In the genomic region with DNA sequence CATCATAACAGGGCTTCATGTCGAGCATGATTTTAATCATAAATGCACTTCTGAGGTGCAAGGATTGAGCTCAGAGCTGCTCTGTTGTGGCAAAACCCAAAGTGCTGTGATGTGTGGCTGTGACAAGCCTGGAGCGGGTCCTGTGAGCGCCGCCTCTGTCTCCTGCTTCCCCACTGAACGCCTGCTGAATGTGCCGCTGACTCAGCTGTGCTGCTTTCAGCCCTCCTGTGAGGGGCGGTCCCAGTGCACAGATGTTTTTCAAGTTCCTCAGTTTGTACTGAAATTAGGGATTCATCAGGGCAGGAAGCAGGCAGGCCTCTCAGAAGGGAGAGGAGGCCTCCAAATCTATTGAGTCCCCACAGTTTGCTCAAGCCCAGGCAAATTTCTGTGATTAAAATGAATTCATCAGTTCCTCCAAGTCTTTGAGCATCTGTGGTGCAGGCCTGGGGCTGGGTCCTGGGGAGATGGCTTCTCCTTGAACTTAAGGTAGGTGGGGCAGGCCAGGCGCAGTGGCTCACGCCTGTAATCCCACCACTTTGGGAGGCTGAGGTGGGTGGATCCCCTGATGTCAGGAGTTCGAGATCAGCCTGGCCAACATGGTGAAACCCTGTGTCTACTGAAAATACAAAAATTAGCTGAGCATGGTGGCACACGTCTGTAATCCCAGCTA, we compare ENCODE assay signal across 9 cellular contexts. TPM values are rescaled to one million over a fixed set of nuclear protein-coding genes. Genes with fewer than 3 reads are reported as not detected.
DNase-seq lines count a peak whose midpoint lies in the region; ATAC-seq and TF ChIP-seq lines count a peak whose summit lies in the region.
"Had no signal": no experiment of that assay in that cellular context is flagged by ENCODE, and none has a peak within 500 bp of the region (broad histone marks: within the 10 kb centered on the region; RNA-seq: fewer than 3 reads in every experiment).

No MANE protein-coding gene starts in this region.

- H3K9me3 Mint-ChIP-seq in natural killer cell: no peaks in the 10 kb centered on the region

- peaks cover 4 to 16% (median 8%) of the 10 kb centered on the region in 11 experiments; a peak in 21 of 22 replicates for H3K36me3 ChIP-seq in BLaER1 treated with 17β-estradiol and CSF1 and Interleukin-3, amounts not matched to agents 10 nM and 100 nM
- H3K36me3 ChIP-seq in Loucy (ENCODE audit: insufficient read depth, low read length) (peaks cover 9% of the 10 kb centered on the region; the same call in 1 of the 2 replicates), breast epithelium (peaks cover 11% of the 10 kb centered on the region)

- peak overlapping the region; percentile 75 for H3K4me3 Mint-ChIP-seq in natural killer cell

- peak overlapping the region; percentile 27 to 85 (median 77) for H3K27ac ChIP-seq in BLaER1 treated with 17β-estradiol and CSF1 and Interleukin-3, amounts not matched to agents 10 nM and 100 nM
- H3K27ac ChIP-seq in breast epithelium: peak overlapping the region in 1 of 2 donors; percentile 52

- H3K27me3 ChIP-seq in BLaER1 treated with 17β-estradiol and CSF1 and Interleukin-3, amounts not matched to agents 10 nM and 100 nM: no peaks in the 10 kb centered on the region
- H3K27me3 ChIP-seq in Loucy (ENCODE audit: insufficient read depth, low read length, poor library complexity, severe bottlenecking) (no peaks in the 10 kb centered on the region), breast epithelium (no peaks in the 10 kb centered on the region)
- H3K27me3 ChIP-seq: body of pancreas had no signal

- peak overlapping the region; percentile 73 to 97 (median 86) for H3K4me2 ChIP-seq in BLaER1 treated with 17β-estradiol and CSF1 and Interleukin-3, amounts not matched to agents 10 nM and 100 nM
- peak overlapping the region; percentile 25 for H3K4me2 ChIP-seq in Loucy (ENCODE audit: low read depth, low read length, poor library complexity, severe bottlenecking)

- intact Hi-C loops in natural killer cell (cut with micrococcal nuclease) (loop anchor here (10.0 kb wide), 1 partner anchor 299 kb away; no protein-coding TSS in a partner anchor), breast epithelium (cut with DNase I; ENCODE audit: low total_unique reads) (loop anchor here (10.0 kb wide), 2 partner anchors 159 to 299 kb away; no protein-coding TSS in a partner anchor)

- H3K9ac ChIP-seq in BLaER1 treated with 17β-estradiol and CSF1 and Interleukin-3, amounts not matched to agents 10 nM and 100 nM: peak overlapping the region; percentile 42 to 74 (median 70); a peak in 21 of 22 replicates
- H3K9ac ChIP-seq in Loucy (ENCODE audit: low read depth, low read length, poor library complexity, severe bottlenecking): peak overlapping the region; percentile 45

- H3K27me3 Mint-ChIP-seq in natural killer cell (ENCODE audit: low read depth in 2 of 2): no peaks in the 10 kb centered on the region

- peak overlapping the region; percentile 99 for H3K27ac Mint-ChIP-seq in natural killer cell

- no peaks in the 10 kb centered on the region for H3K9me2 ChIP-seq in Loucy (replicated peaks; ENCODE audit: low read depth, low read length)

- DNase-seq in choroid plexus epithelial cell (ENCODE audit: low read depth) (peak; percentile 76), natural killer cell (peak; percentile 42), NCI-H146 (lab: John Stamatoyannopoulos, UW) (no peak), breast epithelium (ENCODE audit: low spot score in 2 of 2) (no peak), 8988T (no peak)

- TF ChIP-seq POLR2A in breast epithelium (IDR thresholded peaks at IDR 0.05): no peak

- H3K79me2 ChIP-seq in Loucy (ENCODE audit: insufficient read depth, low read length): peaks cover 42% of the 10 kb centered on the region

- no peaks in the 10 kb centered on the region for H3F3A ChIP-seq in Loucy (ENCODE audit: low read depth)

- peaks cover 0 to 8% (median 6%) of the 10 kb centered on the region in 11 experiments; a peak in 9 of 22 replicates for H3K9me3 ChIP-seq in BLaER1 treated with 17β-estradiol and CSF1 and Interleukin-3, amounts not matched to agents 10 nM and 100 nM (replicated peaks in 1 of 11)
- no peaks in the 10 kb centered on the region for H3K9me3 ChIP-seq in Loucy (ENCODE audit: insufficient read depth, low read depth, low read length)
- H3K9me3 ChIP-seq in breast epithelium: peaks cover 5 to 10% of the 10 kb centered on the region in 2 donors
- H3K9me3 ChIP-seq: body of pancreas had no signal

- H3K4me1 ChIP-seq in BLaER1 treated with 17β-estradiol and CSF1 and Interleukin-3, amounts not matched to agents 10 nM and 100 nM: peaks cover 82 to 90% (median 87%) of the 10 kb centered on the region in 10 experiments
- H3K4me1 ChIP-seq in Loucy (ENCODE audit: insufficient read depth, low read length, poor library complexity, severe bottlenecking): peaks cover 56% of the 10 kb centered on the region
- H3K4me1 ChIP-seq in breast epithelium: peaks cover 0 to 3% of the 10 kb centered on the region in 2 donors

- peaks cover 0 to 2% (median 0%) of the 10 kb centered on the region in 11 experiments; a peak in 3 of 22 replicates for H4K20me1 ChIP-seq in BLaER1 treated with 17β-estradiol and CSF1 and Interleukin-3, amounts not matched to agents 10 nM and 100 nM
- no peaks in the 10 kb centered on the region for H4K20me1 ChIP-seq in Loucy (ENCODE audit: insufficient read depth, low read length, poor library complexity, severe bottlenecking)

- peak overlapping the region in 3 of 10 experiments; percentile 14 to 43 (median 32); a peak in 4 of 20 replicates for H3K4me3 ChIP-seq in BLaER1 treated with 17β-estradiol and CSF1 and Interleukin-3, amounts not matched to agents 10 nM and 100 nM
- H3K4me3 ChIP-seq in Loucy (ENCODE audit: low read length, poor library complexity, severe bottlenecking) (no peak overlapping the region), choroid plexus epithelial cell (ENCODE audit: low read depth, low read length) (no peak overlapping the region), breast epithelium (no peak overlapping the region)
- H3K4me3 ChIP-seq: body of pancreas had no signal

- no peak overlapping the region for H2AFZ ChIP-seq in Loucy (ENCODE audit: low read length)

- no peaks in the 10 kb centered on the region for H3K36me3 Mint-ChIP-seq in natural killer cell

- peaks cover 70 to 81% of the 10 kb centered on the region in 2 donors for H3K4me1 Mint-ChIP-seq in natural killer cell

- ATAC-seq in natural killer cell (peak in 1 of 3 donors; percentile 4), HG03571 (IDR thresholded peaks at IDR 0.05; ENCODE audit: unreplicated experiment) (no peak)
- ATAC-seq: body of pancreas had no signal

- TF ChIP-seq CTCF in Loucy (conservative IDR thresholded peaks at IDR 0.05; ENCODE audit: low read length): no peak
- no peak for TF ChIP-seq CTCF in choroid plexus epithelial cell (conservative IDR thresholded peaks at IDR 0.05; ENCODE audit: low read depth, low read length)
- TF ChIP-seq CTCF in natural killer cell (IDR thresholded peaks at IDR 0.05): no peak
- TF ChIP-seq CTCF in breast epithelium (IDR thresholded peaks at IDR 0.05): no peak

RNA-seq across cellular contexts. Expression of a gene that starts 2.9 kb away (rescaled TPM):
- total RNA-seq in natural killer cell (1 to 10 TPM; 2.7 to 4.0 (median 2.9) TPM), breast epithelium (under 1 TPM in 2 of 3 donors, not detected in 1; 0.29 to 0.48 TPM)

RNA-seq across cellular contexts. Expression of a gene that starts 25.9 kb away (rescaled TPM):
- total RNA-seq in natural killer cell (100 to 1,000 TPM; 251 to 313 (median 312) TPM), breast epithelium (100 to 1,000 TPM in 1 of 3 donors, 10 to 100 TPM in 2; 55.6 to 115 (median 82.3) TPM)

RNA-seq across cellular contexts. Expression of a gene that starts 30.6 kb away (rescaled TPM):
- total RNA-seq in natural killer cell (under 1 TPM; 0.07 to 0.25 (median 0.20) TPM), breast epithelium (under 1 TPM in 1 of 3 donors, not detected in 2; 0.16 TPM)

RNA-seq across cellular contexts. Expression of a gene that starts 41.8 kb away (rescaled TPM):
- total RNA-seq in natural killer cell: 10 to 100 TPM; 54.5 to 77.9 (median 58.4) TPM
- 10 to 100 TPM; 25.4 to 40.6 (median 37.6) TPM for total RNA-seq in breast epithelium

RNA-seq across cellular contexts. Expression of a gene that starts 43.6 kb away (rescaled TPM):
- total RNA-seq in natural killer cell: 10 to 100 TPM in 1 of 3 donors, 1 to 10 TPM in 2; 5.0 to 11.4 (median 7.2) TPM
- total RNA-seq in breast epithelium: 10 to 100 TPM in 2 of 3 donors, 1 to 10 TPM in 1; 7.5 to 16.6 (median 13.3) TPM

Comparison
In these comparisons a context has a peak if more than half of its experiments do, and no peak if none do; other contexts are left out.
1. DNase-seq: peak in choroid plexus epithelial cell (single experiment) and natural killer cell (single experiment); none in NCI-H146 (single experiment), breast epithelium (0 of 2) and 8988T (single experiment).